8 cellular contexts compared by ENCODE assay signal in genomic region chr2:102839668-102840388, GRCh38.
DNase-seq lines count a peak whose midpoint lies in the region; ATAC-seq and TF ChIP-seq lines count a peak whose summit lies in the region.

No MANE protein-coding gene starts in this region.

- peak; percentile 80 for TF ChIP-seq CTCF in osteocyte (IDR thresholded peaks at IDR 0.05)

- no peaks in the 10 kb centered on the region for H3K9me3 Mint-ChIP-seq in osteocyte (ENCODE audit: unreplicated experiment)

- peaks cover 3% of the 10 kb centered on the region for H3K27me3 Mint-ChIP-seq in osteocyte (ENCODE audit: unreplicated experiment)

- no peak overlapping the region for H3K4me3 Mint-ChIP-seq in osteocyte (ENCODE audit: unreplicated experiment)

- peak; percentile 32 for DNase-seq in A172 (ENCODE audit: low spot score)
- peak; percentile 86 for DNase-seq in G401 (ENCODE audit: low spot score)
- peak; percentile 29 for DNase-seq in NCI-H1417 treated with DMSO at 0.1 percent for 48 hours (lab: John Stamatoyannopoulos, UW)
- peak; percentile 11 for DNase-seq in UCSD-AML1 (lab: John Stamatoyannopoulos, UW; ENCODE audit: unreplicated experiment)
- peak; percentile 6 for DNase-seq in fibroblast of the conjunctiva (ENCODE audit: low read depth)
- no peak for DNase-seq in osteocyte (ENCODE audit: extremely low spot score, unreplicated experiment)
- DNase-seq in NK-92 treated with Interleukin-12 subunit alpha and Interleukin-12 subunit beta, amount 100 ng/mL, for 24 hours (lab: John Stamatoyannopoulos, UW): no peak

- in situ Hi-C loops in G401 (cut with HindIII; ENCODE audit: low sequenced_read_pairs): no loop called here

- no peaks in the 10 kb centered on the region for H3K4me1 Mint-ChIP-seq in osteocyte (ENCODE audit: unreplicated experiment)

- no peak for ATAC-seq in HG03280 (IDR thresholded peaks at IDR 0.05; ENCODE audit: unreplicated experiment)

- H3K36me3 Mint-ChIP-seq in osteocyte (ENCODE audit: unreplicated experiment): no peaks in the 10 kb centered on the region

- no peak overlapping the region for H3K27ac Mint-ChIP-seq in osteocyte (ENCODE audit: unreplicated experiment)

Comparison
In these comparisons a context has a peak if more than half of its experiments do, and no peak if none do; other contexts are left out.
1. DNase-seq: peak in A172 (single experiment), G401 (single experiment), NCI-H1417 treated with DMSO at 0.1 percent for 48 hours (single experiment), UCSD-AML1 (single experiment) and fibroblast of the conjunctiva (single experiment); none in osteocyte (single experiment) and NK-92 treated with Interleukin-12 subunit alpha and Interleukin-12 subunit beta, amount 100 ng/mL, for 24 hours (single experiment).